In genomic region chr22:32265882-32266767, GRCh38 we compare ENCODE assay signal across 8 cellular contexts. TPM values are rescaled to one million over a fixed set of nuclear protein-coding genes. Genes with fewer than 3 reads are reported as not detected.
DNase-seq lines count a peak whose midpoint lies in the region; ATAC-seq, FAIRE-seq and TF ChIP-seq lines count a peak whose summit lies in the region.

No MANE protein-coding gene starts in this region.

- H3K27ac ChIP-seq in left lung: no peak overlapping the region

- TF ChIP-seq CTCF in left lung (IDR thresholded peaks at IDR 0.05): peak; percentile 74 to 88

- no peak overlapping the region for H3K27ac Mint-ChIP-seq in central memory CD8-positive, alpha-beta T cell (ENCODE audit: low read depth)

- intact Hi-C loops in left lung (cut with DNase I): no loop called here

- no peaks in the 10 kb centered on the region for H3K27me3 ChIP-seq in left lung

- no peaks in the 10 kb centered on the region for H3K9me3 ChIP-seq in left lung

- H3K36me3 ChIP-seq in left lung: no peaks in the 10 kb centered on the region

- H3K36me3 Mint-ChIP-seq in central memory CD8-positive, alpha-beta T cell (ENCODE audit: insufficient read depth): no peaks in the 10 kb centered on the region

- DNase-seq in 8988T (peak; percentile 29), GM12892 (ENCODE audit: insufficient read length) (peak; percentile 41), NCI-H2171 (lab: John Stamatoyannopoulos, UW) (peak; percentile 60), left lung (peak in 1 of 2 donors; percentile 50)
- DNase-seq in central memory CD8-positive, alpha-beta T cell (ENCODE audit: low spot score in 2 of 2): peak; percentile 38 to 50
- peak; percentile 63 to 66 for DNase-seq in stimulated activated CD4-positive, alpha-beta T cell treated with anti-CD3 and anti-CD28 coated beads, Interleukin-4, amount 100 ng/mL, for 4 hours

- TF ChIP-seq POLR2A in GM12892 (IDR thresholded peaks at IDR 0.05; ENCODE audit: low read depth, low read length): no peak

- H3K4me1 ChIP-seq in left lung: peaks cover 0 to 9% of the 10 kb centered on the region in 2 donors

- peak; percentile 27 for FAIRE-seq in GM12892 (lab: Jason Lieb, UNC)

- peak; percentile 78 to 92 for ATAC-seq in activated CD4-positive, CD25-positive, alpha-beta regulatory T cell treated with anti-CD3 and anti-CD28 coated beads, Interleukin-2, amount 50 U/mL, for 24 hours
- no peak for ATAC-seq in central memory CD8-positive, alpha-beta T cell (replicated peaks; ENCODE audit: extremely low read depth, poor library complexity, severe bottlenecking)
- ATAC-seq in left lung (peak; percentile 91), GM18870 (IDR thresholded peaks at IDR 0.05; ENCODE audit: unreplicated experiment) (no peak)

- no peaks in the 10 kb centered on the region for H3K9me3 Mint-ChIP-seq in central memory CD8-positive, alpha-beta T cell

- H3K27me3 Mint-ChIP-seq in central memory CD8-positive, alpha-beta T cell: peaks cover 12% of the 10 kb centered on the region

- H3K4me1 Mint-ChIP-seq in central memory CD8-positive, alpha-beta T cell: peaks cover 8% of the 10 kb centered on the region

- no peak overlapping the region for H3K4me3 ChIP-seq in left lung

- H3K4me3 Mint-ChIP-seq in central memory CD8-positive, alpha-beta T cell: peak overlapping the region; percentile 29

RNA-seq across cellular contexts. Expression of gene SLC5A4, which starts 11.0 kb away (rescaled TPM):
- not detected for polyA plus RNA-seq in GM12892 (2012; ENCODE audit: missing spikeins)
- total RNA-seq in left lung: 1 to 10 TPM in 1 of 2 donors, under 1 TPM in 1; 0.73 to 1.5 TPM

Comparison
In these comparisons a context has a peak if more than half of its experiments do, and no peak if none do; other contexts are left out.
1. ATAC-seq: peak in activated CD4-positive, CD25-positive, alpha-beta regulatory T cell treated with anti-CD3 and anti-CD28 coated beads, Interleukin-2, amount 50 U/mL, for 24 hours (2 of 2) and left lung (single experiment); none in central memory CD8-positive, alpha-beta T cell (single experiment) and GM18870 (single experiment).